ENCODE assay signal across 27 cellular contexts in the genomic region with DNA sequence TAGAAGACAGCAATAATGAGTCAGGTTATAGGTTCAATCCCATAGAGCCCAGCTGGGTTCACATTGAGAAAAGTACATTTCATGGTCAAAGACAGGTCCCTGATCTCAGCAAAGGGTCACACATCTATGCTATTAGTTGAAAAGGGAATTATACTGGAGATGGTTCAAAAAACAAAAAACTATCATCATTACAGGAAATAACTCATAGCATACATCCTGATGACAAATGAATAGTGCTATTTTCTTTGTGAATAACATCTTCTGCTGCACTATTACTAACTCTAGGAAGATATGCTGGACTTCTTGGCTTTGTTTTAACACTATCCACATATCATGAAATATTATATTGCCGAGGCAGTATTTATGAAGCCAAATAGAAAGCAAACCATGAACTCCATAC.
DNase-seq lines count a peak whose midpoint lies in the region; ATAC-seq and TF ChIP-seq lines count a peak whose summit lies in the region.
"Had no signal": no experiment of that assay in that cellular context is flagged by ENCODE, and none has a peak within 500 bp of the region (broad histone marks: within the 10 kb centered on the region; RNA-seq: fewer than 3 reads in every experiment).

No MANE protein-coding gene starts in this region.

- H3K27ac ChIP-seq in osteoblast (ENCODE audit: low read depth, low read length): no peak overlapping the region
- H3K27ac ChIP-seq: ascending aorta; BLaER1 treated with 17β-estradiol and CSF1 and Interleukin-3, amounts not matched to agents 10 nM and 100 nM; esophagus squamous epithelium; HL-60; psoas muscle; testis; uterus had no signal

- no peaks in the 10 kb centered on the region for H3K36me3 ChIP-seq in osteoblast (ENCODE audit: insufficient read depth, low read length)
- H3K36me3 ChIP-seq: ascending aorta; BLaER1 treated with 17β-estradiol and CSF1 and Interleukin-3, amounts not matched to agents 10 nM and 100 nM; esophagus squamous epithelium; uterus had no signal

- ATAC-seq in HG03378 (IDR thresholded peaks at IDR 0.05; ENCODE audit: unreplicated experiment): no peak
- ATAC-seq: effector memory CD8-positive, alpha-beta T cell; HCT116; psoas muscle; stimulated activated effector memory CD8-positive, alpha-beta T cell treated with anti-CD3 and anti-CD28 coated beads, Interleukin-12 subunit alpha, Interleukin-12 subunit beta, amount 100 ng/mL, for 72 hours; WTC11 had no signal

- H3K9me3 ChIP-seq in osteoblast (ENCODE audit: low read depth, low read length): no peaks in the 10 kb centered on the region
- H3K9me3 ChIP-seq: ascending aorta; BLaER1 treated with 17β-estradiol and CSF1 and Interleukin-3, amounts not matched to agents 10 nM and 100 nM; esophagus squamous epithelium; psoas muscle; testis; uterus had no signal

- no peaks in the 10 kb centered on the region for H4K20me1 ChIP-seq in osteoblast (ENCODE audit: insufficient read depth, low read length)
- H4K20me1 ChIP-seq: BLaER1 treated with 17β-estradiol and CSF1 and Interleukin-3, amounts not matched to agents 10 nM and 100 nM had no signal

- no peak overlapping the region for H2AFZ ChIP-seq in osteoblast (ENCODE audit: low read length)

- peaks cover 22% of the 10 kb centered on the region for H3K4me1 ChIP-seq in osteoblast (ENCODE audit: insufficient read depth, low read length)
- H3K4me1 ChIP-seq: ascending aorta; BLaER1 treated with 17β-estradiol and CSF1 and Interleukin-3, amounts not matched to agents 10 nM and 100 nM; esophagus squamous epithelium; psoas muscle; testis; uterus had no signal

- DNase-seq in ELR (ENCODE audit: low read depth) (peak; percentile 74), NCI-H226 (peak; percentile 23), dermis microvascular lymphatic vessel endothelial cell (ENCODE audit: low read depth in 2 of 2) (peak; percentile 31 to 84), osteoblast (ENCODE audit: insufficient read length, low spot score, missing footprints) (peak; percentile 41), NCI-H345 treated with DMSO at 0.1 percent for 48 hours (lab: John Stamatoyannopoulos, UW; ENCODE audit: unreplicated experiment) (no peak)
- no peak for DNase-seq in stimulated activated CD8-positive, alpha-beta memory T cell treated with anti-CD3 and anti-CD28 coated beads, Interleukin-4, amount 100 ng/mL, for 48 hours
- no peak for DNase-seq in activated CD4-positive, alpha-beta T cell treated with anti-CD3 and anti-CD28 coated beads for 1 hour
- DNase-seq: activated CD4-positive, alpha-beta T cell treated with anti-CD3 and anti-CD28 coated beads, Interleukin-2, amount 50 U/mL, for 4 hours; DMS79 treated with DMSO at 0.1 percent for 48 hours; effector memory CD8-positive, alpha-beta T cell; esophagus squamous epithelium; NCI-H1105 treated with DMSO at 0.1 percent for 48 hours; NCI-H2029; NCI-H446; psoas muscle; Right ventricle myocardium superior; SW 1271; T1000; testis; uterus had no signal

- no peak overlapping the region for H3K4me3 ChIP-seq in osteoblast (ENCODE audit: insufficient read depth, low read length)
- H3K4me3 ChIP-seq: ascending aorta; BLaER1 treated with 17β-estradiol and CSF1 and Interleukin-3, amounts not matched to agents 10 nM and 100 nM; esophagus squamous epithelium; psoas muscle; testis; uterus had no signal

- H3K4me2 ChIP-seq in osteoblast (ENCODE audit: insufficient read depth, low read length): peak overlapping the region; percentile 18
- H3K4me2 ChIP-seq: BLaER1 treated with 17β-estradiol and CSF1 and Interleukin-3, amounts not matched to agents 10 nM and 100 nM had no signal

- no peak for TF ChIP-seq CTCF in osteoblast (IDR thresholded peaks at IDR 0.05; ENCODE audit: extremely low read depth, low read depth, low read length)

- H3K79me2 ChIP-seq in osteoblast (ENCODE audit: insufficient read depth, low read length): no peaks in the 10 kb centered on the region

- no peaks in the 10 kb centered on the region for H3K27me3 ChIP-seq in osteoblast (ENCODE audit: insufficient read depth, low read length)
- H3K27me3 ChIP-seq: ascending aorta; BLaER1 treated with 17β-estradiol and CSF1 and Interleukin-3, amounts not matched to agents 10 nM and 100 nM; esophagus squamous epithelium; testis; uterus had no signal

Comparison
In these comparisons a context has a peak if more than half of its experiments do, and no peak if none do; other contexts are left out.
1. DNase-seq: peak in ELR (single experiment), NCI-H226 (single experiment), dermis microvascular lymphatic vessel endothelial cell (2 of 2) and osteoblast (single experiment); none in stimulated activated CD8-positive, alpha-beta memory T cell treated with anti-CD3 and anti-CD28 coated beads, Interleukin-4, amount 100 ng/mL, for 48 hours (single experiment), activated CD4-positive, alpha-beta T cell treated with anti-CD3 and anti-CD28 coated beads for 1 hour (single experiment) and NCI-H345 treated with DMSO at 0.1 percent for 48 hours (single experiment).